8 cellular contexts compared by ENCODE assay signal in genomic region chr13:30792257-30793000, GRCh38. TPM values are rescaled to one million over a fixed set of nuclear protein-coding genes. Genes with fewer than 3 reads are reported as not detected.
DNase-seq lines count a peak whose midpoint lies in the region; ATAC-seq, FAIRE-seq and TF ChIP-seq lines count a peak whose summit lies in the region.

No MANE protein-coding gene starts in this region.

- TF ChIP-seq CTCF in AG09319 (IDR thresholded peaks at IDR 0.05; ENCODE audit: low read depth, low read length) (peak; percentile 62), lung (IDR thresholded peaks at IDR 0.05; ENCODE audit: control extremely low read depth, extremely low read depth) (no peak)

- peak; percentile 83 for ATAC-seq in lung (ENCODE audit: insufficient read depth, low FRiP score)

- H3K36me3 ChIP-seq in lung (ENCODE audit: control insufficient read depth in 2 of 2, insufficient read depth in 2 of 2, low read length in 2 of 2) = no peaks in the 10 kb centered on the region

- FAIRE-seq in urothelium cell line (lab: Jason Lieb, UNC) = peak; percentile 50

- no peaks in the 10 kb centered on the region for H3K27me3 ChIP-seq in lung (ENCODE audit: control insufficient read depth, insufficient read depth)

- H3K4me3 ChIP-seq in lung = no peak overlapping the region

- 59 to 79% methylated on average over 12 of the region's 12 CpGs for WGBS in lung, 2 donors

- peak; percentile 95 for DNase-seq in AG09319 (ENCODE audit: extremely low read depth, low read depth)
- peak; percentile 7 for DNase-seq in NCI-H1694 (lab: John Stamatoyannopoulos, UW)
- DNase-seq in dermis blood vessel endothelial cell = peak; percentile 97
- DNase-seq in lung (ENCODE audit: low spot score) = peak; percentile 55
- peak; percentile 86 for DNase-seq in urothelium cell line (ENCODE audit: low spot score)
- no peak for DNase-seq in activated naive CD4-positive, alpha-beta T cell treated with anti-CD3 and anti-CD28 coated beads, Interleukin-2, amount 50 U/mL, for 16 hours
- no peak for DNase-seq in T-helper 9 cell
- DNase-seq in NCI-H774 (lab: John Stamatoyannopoulos, UW) = no peak

- peak overlapping the region in 1 of 2 donors; percentile 35 for H3K27ac ChIP-seq in lung (ENCODE audit: low read depth in 1 of 2, low read length in 1 of 2)

- no peaks in the 10 kb centered on the region for H3K9me3 ChIP-seq in lung (ENCODE audit: control insufficient read depth in 2 of 2, insufficient read depth in 1 of 2, low read length in 1 of 2)

- peaks cover 0 to 1% of the 10 kb centered on the region in 2 donors for H3K4me1 ChIP-seq in lung (ENCODE audit: control insufficient read depth in 2 of 2, insufficient read depth in 2 of 2, low read length in 2 of 2)

RNA-seq across cellular contexts. Expression of gene ALOX5AP, which starts 57.1 kb away (rescaled TPM):
- total RNA-seq in dermis blood vessel endothelial cell = 0.14 and 0.34 TPM in 2 replicates
- 100 to 1,000 TPM in 1 of 2 donors, 10 to 100 TPM in 1; 17.9 to 192 TPM for total RNA-seq in lung
- polyA plus RNA-seq in lung = 100 to 1,000 TPM in 1 of 2 donors, 10 to 100 TPM in 1; 30.6 to 753 TPM

Comparison
In these comparisons a context has a peak if more than half of its experiments do, and no peak if none do; other contexts are left out.
1. DNase-seq: peak in AG09319 (single experiment), NCI-H1694 (single experiment), dermis blood vessel endothelial cell (single experiment), lung (single experiment) and urothelium cell line (single experiment); none in activated naive CD4-positive, alpha-beta T cell treated with anti-CD3 and anti-CD28 coated beads, Interleukin-2, amount 50 U/mL, for 16 hours (single experiment), T-helper 9 cell (single experiment) and NCI-H774 (single experiment).
2. RNA of gene ALOX5AP, which starts 57.1 kb away (total RNA-seq): 17.9 to 192 TPM in lung; 0.14 to 0.34 TPM in dermis blood vessel endothelial cell; every median in the first group is over 10 times any median in the second.